ENCODE assay signal across 32 cellular contexts in genomic region chr14:54791001-54791400, GRCh38.
"Had no signal": no experiment of that assay in that cellular context is flagged by ENCODE, and none has a peak within 500 bp of the region (broad histone marks: within the 10 kb centered on the region; RNA-seq: fewer than 3 reads in every experiment).

No MANE protein-coding gene starts in this region.

- H3K36me3 ChIP-seq: uterus had no signal

- FAIRE-seq: endometrium, islet of Langerhans had no signal

- H3K79me2 ChIP-seq: parathyroid adenoma had no signal

- H3K4me2 ChIP-seq: smooth muscle cell had no signal

- ATAC-seq: heart right ventricle; left colon; left ventricle myocardium superior; mucosa of descending colon; natural killer cell treated with Interleukin-12 subunit alpha and Interleukin-12 subunit beta and Interleukin-15 and Interleukin-18, amount 100 ng/mL, for 72 hours; sciatic nerve; stimulated activated naive CD8-positive, alpha-beta T cell treated with anti-CD3 and anti-CD28 coated beads, Interleukin-15, amount 100 ng/mL, for 72 hours; upper lobe of right lung had no signal

- H3K9me3 ChIP-seq: suprapubic skin, upper lobe of right lung had no signal

- H3K27me3 ChIP-seq: esophagus squamous epithelium, heart right ventricle, suprapubic skin, transverse colon, upper lobe of right lung, uterus had no signal

- H2AFZ ChIP-seq: parathyroid adenoma had no signal

- H3K4me3 ChIP-seq: coronary artery, esophagus squamous epithelium, heart right ventricle, lung, mucosa of descending colon, smooth muscle cell, suprapubic skin, transverse colon, upper lobe of right lung, uterus had no signal

- H3K4me1 ChIP-seq: esophagus squamous epithelium, suprapubic skin, transverse colon, upper lobe of right lung, uterus had no signal

- DNase-seq: dermis blood vessel endothelial cell; effector memory CD4-positive, alpha-beta T cell; erythroblast; esophagus squamous epithelium; foreskin melanocyte; glutamatergic neuron; heart right ventricle; hippocampal formation; kidney glomerular epithelial cell; left colon; left ventricle myocardium superior; mesenchymal stem cell; mucosa of descending colon; naive B cell; stimulated activated CD4-positive, alpha-beta T cell treated with anti-CD3 and anti-CD28 coated beads, Interleukin-12 subunit alpha, Interleukin-12 subunit beta, amount 100 ng/mL, for 4 hours; stimulated activated CD4-positive, alpha-beta T cell treated with anti-CD3 and anti-CD28 coated beads, Interleukin-1b, Interleukin-23, amount 100 ng/mL, for 48 hours; stimulated activated CD4-positive, alpha-beta T cell treated with anti-CD3 and anti-CD28 coated beads, Interleukin-4, amount 100 ng/mL, for 1 hour; stimulated activated CD8-positive, alpha-beta memory T cell treated with anti-CD3 and anti-CD28 coated beads, Interleukin-4, amount 100 ng/mL, for 48 hours; stimulated activated naive CD4-positive, alpha-beta T cell; stimulated activated naive CD8-positive, alpha-beta T cell treated with anti-CD3 and anti-CD28 coated beads, Interleukin-15, amount 100 ng/mL, for 72 hours; transverse colon; upper lobe of right lung; uterus had no signal

- H3K9ac ChIP-seq: parathyroid adenoma had no signal

- H3K27ac ChIP-seq: coronary artery, esophagus squamous epithelium, heart right ventricle, parathyroid adenoma, suprapubic skin, transverse colon, upper lobe of right lung, uterus had no signal
